Comparison of ENCODE assay signal across 8 cellular contexts in genomic region chr20:31603822-31604566, GRCh38. TPM values are rescaled to one million over a fixed set of nuclear protein-coding genes. Genes with fewer than 3 reads are reported as not detected.
A peak's percentile ranks its signal among the peaks of the same experiment; 100 is the strongest.
DNase-seq lines count a peak whose midpoint lies in the region; ATAC-seq and TF ChIP-seq lines count a peak whose summit lies in the region.

No MANE protein-coding gene starts in this region.

- DNase-seq in AG10803 (ENCODE audit: low read depth), result peak; percentile 87
- peak; percentile 88 for DNase-seq in Jurkat, Clone E6-1 (ENCODE audit: low read depth, low spot score)
- DNase-seq in OCI-M1 (lab: John Stamatoyannopoulos, UW), result peak; percentile 98
- peak; percentile 30 for DNase-seq in activated T-cell treated with anti-CD3 and anti-CD28 coated beads for 4 hours
- DNase-seq in epithelial cell of prostate (ENCODE audit: low read depth, low spot score), result peak; percentile 84
- DNase-seq in middle frontal gyrus (ENCODE audit: extremely low spot score, low spot score), result peak; percentile 70
- DNase-seq in stimulated activated CD8-positive, alpha-beta memory T cell treated with anti-CD3 and anti-CD28 coated beads, Interleukin-15, amount 100 ng/mL, for 24 hours (ENCODE audit: low read depth), result peak; percentile 21

- TF ChIP-seq CTCF in AG10803 (conservative IDR thresholded peaks at IDR 0.05; ENCODE audit: low read length), result no peak

- H3K27ac ChIP-seq in epithelial cell of prostate, result peak overlapping the region; percentile 98

- ATAC-seq in GM19351 (IDR thresholded peaks at IDR 0.05; ENCODE audit: unreplicated experiment), result peak; percentile 41

- peak overlapping the region; percentile 96 for H3K4me3 ChIP-seq in AG10803 (ENCODE audit: low read length)
- peak overlapping the region; percentile 79 for H3K4me3 ChIP-seq in Jurkat, Clone E6-1 (ENCODE audit: low read length)

RNA-seq across cellular contexts. Expression of gene ID1, which starts 1.1 kb away (rescaled TPM):
- 67.2 TPM for polyA plus RNA-seq in Jurkat, Clone E6-1 (2012; ENCODE audit: insufficient read depth, insufficient read length)

RNA-seq across cellular contexts. Expression of gene COX4I2, which starts 33.7 kb away (rescaled TPM):
- polyA plus RNA-seq in Jurkat, Clone E6-1 (2012; ENCODE audit: insufficient read depth, insufficient read length), result not detected

Comparison
In these comparisons a context has a peak if more than half of its experiments do, and no peak if none do; other contexts are left out.
1. Peak in every context shown above with its lines: DNase-seq, ATAC-seq, H3K4me3 ChIP-seq and H3K27ac ChIP-seq.
2. DNase-seq: peak in every context shown above with its lines; median percentile 98 in OCI-M1; 88 in Jurkat, Clone E6-1; 87 in AG10803; 84 in epithelial cell of prostate; 70 in middle frontal gyrus; 30 in activated T-cell treated with anti-CD3 and anti-CD28 coated beads for 4 hours; 21 in stimulated activated CD8-positive, alpha-beta memory T cell treated with anti-CD3 and anti-CD28 coated beads, Interleukin-15, amount 100 ng/mL, for 24 hours.